Comparison of ENCODE assay signal across 13 cellular contexts in genomic region chrX:13263560-13264251, GRCh38. TPM values are rescaled to one million over a fixed set of nuclear protein-coding genes. Genes with fewer than 3 reads are reported as not detected.
DNase-seq lines count a peak whose midpoint lies in the region; ATAC-seq and TF ChIP-seq lines count a peak whose summit lies in the region.
"Had no signal": no experiment of that assay in that cellular context is flagged by ENCODE, and none has a peak within 500 bp of the region (broad histone marks: within the 10 kb centered on the region; RNA-seq: fewer than 3 reads in every experiment).

No MANE protein-coding gene starts in this region.

- H3K9me2 ChIP-seq in OCI-LY1 (ENCODE audit: low read depth, low read length): no peaks in the 10 kb centered on the region
- H3K9me2 ChIP-seq in PC-9 (ENCODE audit: insufficient read depth): no peaks in the 10 kb centered on the region; the same call in 1 of the 2 replicates

- peaks cover 41% of the 10 kb centered on the region for H3K4me1 ChIP-seq in OCI-LY1 (ENCODE audit: insufficient read depth, low read length, severe bottlenecking)
- H3K4me1 ChIP-seq in PC-9 (replicated peaks; ENCODE audit: insufficient read depth): no peaks in the 10 kb centered on the region
- H3K4me1 ChIP-seq: BLaER1, stomach had no signal

- H3K79me2 ChIP-seq in OCI-LY1 (ENCODE audit: insufficient read depth, low read length) (no peaks in the 10 kb centered on the region), PC-9 (ENCODE audit: low read depth) (no peaks in the 10 kb centered on the region)

- POLR2A ChIA-PET in PC-9 (lab: Charles Lee; ENCODE audit: unreplicated experiment): no interaction called here

- H2AFZ ChIP-seq in OCI-LY1 (ENCODE audit: low read length) (peak overlapping the region; percentile 94), PC-9 (no peak overlapping the region)

- H3K9me3 ChIP-seq in OCI-LY1 (ENCODE audit: low read length) (no peaks in the 10 kb centered on the region), PC-9 (ENCODE audit: insufficient read depth, low read depth) (no peaks in the 10 kb centered on the region)
- H3K9me3 ChIP-seq: stomach had no signal

- H3K27ac ChIP-seq in OCI-LY1 (ENCODE audit: low read depth, low read length, poor library complexity, severe bottlenecking): peak overlapping the region; percentile 59
- no peak overlapping the region for H3K27ac ChIP-seq in PC-9
- H3K27ac ChIP-seq: BLaER1, HL-60, stomach had no signal

- H3K4me2 ChIP-seq in OCI-LY1 (ENCODE audit: low read length) (peak overlapping the region; percentile 42; the same call in 1 of the 2 replicates), PC-9 (no peak overlapping the region)
- H3K4me2 ChIP-seq: BLaER1 had no signal

- H3K36me3 ChIP-seq in OCI-LY1 (ENCODE audit: insufficient read depth, low read length): no peaks in the 10 kb centered on the region
- no peaks in the 10 kb centered on the region for H3K36me3 ChIP-seq in PC-9 (ENCODE audit: low read depth)
- H3K36me3 ChIP-seq: BLaER1, stomach had no signal

- intact Hi-C loops in PC-9 (cut with micrococcal nuclease; ENCODE audit: unreplicated experiment): no loop called here

- peak; percentile 58 for ATAC-seq in GM19043 (IDR thresholded peaks at IDR 0.05; ENCODE audit: low read depth, unreplicated experiment)
- ATAC-seq in HG02642 (IDR thresholded peaks at IDR 0.05; ENCODE audit: poor library complexity, unreplicated experiment): peak; percentile 51

- CTCF ChIA-PET in PC-9 (lab: Charles Lee): no interaction called here

- H3F3A ChIP-seq in OCI-LY1 (ENCODE audit: insufficient read depth, low read length) (no peaks in the 10 kb centered on the region), PC-9 (ENCODE audit: insufficient read depth, low read depth) (no peaks in the 10 kb centered on the region)

- H3K27me3 ChIP-seq in OCI-LY1 (ENCODE audit: insufficient read depth, low read length) (no peaks in the 10 kb centered on the region), PC-9 (ENCODE audit: insufficient read depth, low read depth) (no peaks in the 10 kb centered on the region)
- H3K27me3 ChIP-seq: stomach had no signal

- DNase-seq in GM10266 (ENCODE audit: extremely low spot score) (peak; percentile 27), PC-9 (no peak), cerebellar cortex (ENCODE audit: low spot score) (no peak), SIG-M5 treated with dmso at 0.1 percent for 504 hours (lab: John Stamatoyannopoulos, UW; ENCODE audit: unreplicated experiment) (no peak), CD1c-positive myeloid dendritic cell (ENCODE audit: extremely low spot score) (no peak)
- DNase-seq: NCI-H1105, stomach, T-helper 9 cell had no signal

- no peak overlapping the region for H3K4me3 ChIP-seq in OCI-LY1 (ENCODE audit: low read depth, low read length, poor library complexity, severe bottlenecking)
- H3K4me3 ChIP-seq in PC-9: no peak overlapping the region
- H3K4me3 ChIP-seq: BLaER1, stomach had no signal

- peak overlapping the region; percentile 37; the same call in 1 of the 2 replicates for H3K9ac ChIP-seq in OCI-LY1 (ENCODE audit: low read length)
- H3K9ac ChIP-seq: BLaER1 had no signal

- TF ChIP-seq CTCF in GM10266 (IDR thresholded peaks at IDR 0.05; ENCODE audit: control insufficient read depth, insufficient read depth, low read depth, missing control alignments): no peak
- TF ChIP-seq CTCF in OCI-LY1 (IDR thresholded peaks at IDR 0.05; ENCODE audit: low read length): no peak
- TF ChIP-seq CTCF in PC-9 (conservative IDR thresholded peaks at IDR 0.05): no peak

- no TSS peak for BruUV-seq in PC-9 (replicated peaks; lab: Mats Ljungman, UMichigan)

- no peaks in the 10 kb centered on the region for H4K20me1 ChIP-seq in OCI-LY1 (ENCODE audit: insufficient read depth, low read length)
- H4K20me1 ChIP-seq in PC-9 (ENCODE audit: insufficient read depth): no peaks in the 10 kb centered on the region
- H4K20me1 ChIP-seq: BLaER1 had no signal

RNA-seq across cellular contexts. Expression of gene ATXN3L, which starts 56.1 kb away (rescaled TPM):
- not detected in 2 replicates for total RNA-seq in PC-9 (2021)
- total RNA-seq: stomach had no signal
